ENCODE assay signal across 21 cellular contexts in the genomic region with DNA sequence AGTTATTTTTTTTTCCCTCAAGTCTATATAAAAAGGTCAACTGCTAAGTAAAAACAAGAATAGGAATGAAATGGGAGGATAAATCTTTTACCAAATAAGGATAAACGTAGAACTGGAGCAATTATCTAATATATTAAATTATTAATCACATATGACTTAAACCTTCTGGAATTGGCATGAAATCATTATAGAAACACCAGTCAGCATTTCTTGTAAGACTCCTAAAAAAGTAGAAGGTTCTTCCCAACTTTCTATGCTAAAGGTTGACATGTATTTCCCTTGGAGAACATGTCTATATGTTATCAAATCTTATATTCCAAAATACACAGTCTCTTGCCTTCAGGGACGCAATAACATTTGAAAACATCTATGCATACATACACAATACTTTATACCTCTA.
DNase-seq lines count a peak whose midpoint lies in the region; ATAC-seq, FAIRE-seq and TF ChIP-seq lines count a peak whose summit lies in the region.
"Had no signal": no experiment of that assay in that cellular context is flagged by ENCODE, and none has a peak within 500 bp of the region (broad histone marks: within the 10 kb centered on the region; RNA-seq: fewer than 3 reads in every experiment).

No MANE protein-coding gene starts in this region.

- no peak overlapping the region for H2AFZ ChIP-seq in IMR-90 (replicated peaks; ENCODE audit: low read length, poor library complexity)

- FAIRE-seq in A549 (lab: Jason Lieb, UNC) (no peak), endometrium (lab: Jason Lieb, UNC) (peak; percentile 39)
- FAIRE-seq: GM12878, GM18507 had no signal

- H2BK120ac ChIP-seq in IMR-90 (ENCODE audit: low read depth, low read length): no peak overlapping the region

- H3K9ac ChIP-seq in IMR-90 (ENCODE audit: low read depth, low read length): no peak overlapping the region
- H3K9ac ChIP-seq: BLaER1 treated with 17β-estradiol and CSF1 and Interleukin-3, amounts not matched to agents 10 nM and 100 nM had no signal

- CTCF ChIA-PET in A549 (lab: Yijun Ruan, JAX) (no interaction called here), IMR-90 (lab: Yijun Ruan, JAX) (no interaction called here)

- no peaks in the 10 kb centered on the region for H3K4me1 ChIP-seq in A549
- H3K4me1 ChIP-seq in IMR-90 (ENCODE audit: control insufficient read depth, insufficient read depth, low read length): no peaks in the 10 kb centered on the region
- no peaks in the 10 kb centered on the region for H3K4me1 ChIP-seq in transverse colon
- H3K4me1 ChIP-seq: BLaER1 treated with 17β-estradiol and CSF1 and Interleukin-3, amounts not matched to agents 10 nM and 100 nM; Caco-2 had no signal

- H3K9me3 ChIP-seq in A549 (no peaks in the 10 kb centered on the region), IMR-90 (ENCODE audit: control insufficient read depth, insufficient read depth, low read length) (peaks cover 1% of the 10 kb centered on the region; the same call in 1 of the 2 replicates), transverse colon (no peaks in the 10 kb centered on the region)
- H3K9me3 ChIP-seq: Caco-2 had no signal

- H4K8ac ChIP-seq in IMR-90 (ENCODE audit: low read depth in 2 of 2, low read length in 2 of 2): no peak overlapping the region

- TF ChIP-seq RAD21 in A549 (conservative IDR thresholded peaks at IDR 0.05 in 1 of 2, IDR thresholded peaks at IDR 0.05 in 1 of 2) (no peak), IMR-90 (IDR thresholded peaks at IDR 0.05; ENCODE audit: low read length) (no peak)

- no peak overlapping the region for H3K27ac ChIP-seq in A549
- no peak overlapping the region for H3K27ac ChIP-seq in IMR-90 (ENCODE audit: insufficient read depth, low read length)
- H3K27ac ChIP-seq in transverse colon: no peak overlapping the region
- H3K27ac ChIP-seq: BLaER1 treated with 17β-estradiol and CSF1 and Interleukin-3, amounts not matched to agents 10 nM and 100 nM; C4-2B had no signal

- no peak overlapping the region for H3K4me3 ChIP-seq in A549
- H3K4me3 ChIP-seq in IMR-90 (ENCODE audit: insufficient read depth, low read depth, low read length): no peak overlapping the region
- H3K4me3 ChIP-seq in transverse colon: no peak overlapping the region
- H3K4me3 ChIP-seq: BLaER1 treated with 17β-estradiol and CSF1 and Interleukin-3, amounts not matched to agents 10 nM and 100 nM; GM12878 had no signal

- H4K5ac ChIP-seq in IMR-90 (ENCODE audit: low read depth, low read length): no peak overlapping the region

- DNase-seq in A549 (ENCODE audit: low read depth in 1 of 2, low spot score in 1 of 2): no peak
- peak; percentile 11 for DNase-seq in EH (ENCODE audit: low read depth)
- DNase-seq in IMR-90: no peak
- no peak for DNase-seq in NCI-H1694 treated with DMSO at 0.1 percent for 48 hours (lab: John Stamatoyannopoulos, UW)
- DNase-seq in posterior vena cava (ENCODE audit: low spot score): no peak
- DNase-seq in T1000 (lab: John Stamatoyannopoulos, UW): no peak
- no peak for DNase-seq in transverse colon
- DNase-seq: 8988T; AML-193; Caco-2; Calu3; CD4-positive, alpha-beta T cell; CD8-positive, alpha-beta T cell; DMS79 treated with DMSO at 0.1 percent for 48 hours; EL; GDM1 had no signal

- H3K27me3 ChIP-seq in IMR-90 (ENCODE audit: control insufficient read depth, insufficient read depth, low read length) (no peaks in the 10 kb centered on the region), transverse colon (no peaks in the 10 kb centered on the region)
- H3K27me3 ChIP-seq: BLaER1 treated with 17β-estradiol and CSF1 and Interleukin-3, amounts not matched to agents 10 nM and 100 nM had no signal

- TF ChIP-seq POLR2A in A549 (IDR thresholded peaks at IDR 0.05; ENCODE audit: low read length) (no peak), IMR-90 (IDR thresholded peaks at IDR 0.05; ENCODE audit: low read depth, low read length) (no peak), transverse colon (IDR thresholded peaks at IDR 0.05) (no peak)

- no peak overlapping the region for H3K23ac ChIP-seq in IMR-90 (ENCODE audit: low read depth, low read length)

- WGBS in A549 (ENCODE audit: missing lambda C conversion rate): 86% methylated on average over 2 of the region's 2 CpGs
- no CpG with 5 or more reads among the region's 2 CpGs for WGBS in IMR-90 (ENCODE audit: extremely low coverage in 2 of 2, insufficient read length in 1 of 2), 2 experiments
- WGBS in transverse colon (ENCODE audit: low coverage in 1 of 2), 2 donors: 87 to 93% methylated on average over 2 of the region's 2 CpGs

- H2BK5ac ChIP-seq in IMR-90 (ENCODE audit: low read depth, low read length, poor library complexity, severe bottlenecking): no peak overlapping the region

- dilution Hi-C loops in IMR-90 (cut with HindIII; ENCODE audit: low sequenced_read_pairs, unreplicated experiment): no loop called here

- no peaks in the 10 kb centered on the region for H3K9me1 ChIP-seq in IMR-90 (ENCODE audit: insufficient read depth, low read length)

- no peak overlapping the region for H2BK20ac ChIP-seq in IMR-90 (ENCODE audit: low read depth, low read length)

- no peak overlapping the region for H3K4ac ChIP-seq in IMR-90 (ENCODE audit: low read depth, low read length)

- TF ChIP-seq CTCF in A549 (IDR thresholded peaks at IDR 0.05) (no peak), IMR-90 (conservative IDR thresholded peaks at IDR 0.05; ENCODE audit: low read depth, low read length) (no peak), transverse colon (IDR thresholded peaks at IDR 0.05) (no peak)

- H3K36me3 ChIP-seq in IMR-90 (ENCODE audit: control insufficient read depth, insufficient read depth, low read length) (no peaks in the 10 kb centered on the region), transverse colon (peaks cover 0 to 2% (median 0%) of the 10 kb centered on the region in 4 donors)

- no peak overlapping the region for H4K91ac ChIP-seq in IMR-90 (ENCODE audit: insufficient read depth, low read depth, low read length)

- in situ Hi-C loops in IMR-90 (cut with MboI; ENCODE audit: low sequenced_read_pairs): no loop called here
- in situ Hi-C loops in transverse colon (cut with MboI; ENCODE audit: low pct_ligation_motif_present in 1 of 4, low pct_unique_long_range_greater_than_20kb in 1 of 4, low sequenced_read_pairs in 3 of 4): no loop called here

- no peak overlapping the region for H2BK15ac ChIP-seq in IMR-90 (ENCODE audit: low read depth, low read length)

- TF ChIP-seq EP300 in A549 (IDR thresholded peaks at IDR 0.05) (no peak), transverse colon (IDR thresholded peaks at IDR 0.05; ENCODE audit: low read depth) (no peak)

- H3K79me1 ChIP-seq in IMR-90 (ENCODE audit: low read depth in 1 of 2, low read length in 2 of 2): peaks cover 27 to 28% of the 10 kb centered on the region in 2 experiments

- H4K20me1 ChIP-seq in IMR-90 (ENCODE audit: insufficient read depth, low read length): no peaks in the 10 kb centered on the region

- H3K56ac ChIP-seq in IMR-90 (ENCODE audit: extremely low read depth, insufficient read depth, low read length): no peak overlapping the region

- ATAC-seq in A549 (no peak), IMR-90 (ENCODE audit: low read depth) (no peak)
- ATAC-seq: CD8-positive, alpha-beta T cell; GM12878 had no signal

- BruUV-seq in IMR-90 (replicated peaks; lab: Mats Ljungman, UMichigan): no TSS peak

- POLR2A ChIA-PET in A549 (lab: Yijun Ruan, JAX) (no interaction called here), IMR-90 (lab: Charles Lee; ENCODE audit: unreplicated experiment) (no interaction called here)

- no peak overlapping the region for H2AK5ac ChIP-seq in IMR-90 (ENCODE audit: low read depth, low read length)

- no peak overlapping the region for H3K18ac ChIP-seq in IMR-90 (ENCODE audit: low read depth, low read length)

- H2AK9ac ChIP-seq in IMR-90 (replicated peaks; ENCODE audit: low read depth, low read length, poor library complexity): no peak overlapping the region

- H3K4me2 ChIP-seq in A549: no peak overlapping the region
- no peak overlapping the region for H3K4me2 ChIP-seq in IMR-90 (ENCODE audit: low read depth, low read length)
- H3K4me2 ChIP-seq: BLaER1 treated with 17β-estradiol and CSF1 and Interleukin-3, amounts not matched to agents 10 nM and 100 nM had no signal

- H3K14ac ChIP-seq in IMR-90 (replicated peaks; ENCODE audit: low read depth, low read length): no peak overlapping the region

- intact Hi-C loops in IMR-90 (cut with micrococcal nuclease) (no loop called here), posterior vena cava (cut with DNase I) (no loop called here), transverse colon (cut with DNase I; ENCODE audit: low total_unique reads) (no loop called here)

TF ChIP-seq in A549, 52 proteins besides CTCF, POLR2A, EP300 and RAD21:
- TF ChIP-seq MAFK (IDR thresholded peaks at IDR 0.05; ENCODE audit: partially characterized antibody) (peak; percentile 48), HOXB13 (CRISPR knock-in tag; IDR thresholded peaks at IDR 0.05; ENCODE audit: low read depth) (no peak), EHF (CRISPR knock-in tag; IDR thresholded peaks at IDR 0.05) (no peak)

TF ChIP-seq in IMR-90, 13 proteins besides CTCF, POLR2A, EP300 and RAD21:
- peak; percentile 64 for TF ChIP-seq MAFK (IDR thresholded peaks at IDR 0.05; ENCODE audit: low read depth, low read length)
- no peak for TF ChIP-seq CHD1 (IDR thresholded peaks at IDR 0.05; ENCODE audit: low read depth, low read length)
TF ChIP-seq in IMR-90: peak in this region for 1.
